33 cellular contexts compared by ENCODE assay signal in the genomic region with DNA sequence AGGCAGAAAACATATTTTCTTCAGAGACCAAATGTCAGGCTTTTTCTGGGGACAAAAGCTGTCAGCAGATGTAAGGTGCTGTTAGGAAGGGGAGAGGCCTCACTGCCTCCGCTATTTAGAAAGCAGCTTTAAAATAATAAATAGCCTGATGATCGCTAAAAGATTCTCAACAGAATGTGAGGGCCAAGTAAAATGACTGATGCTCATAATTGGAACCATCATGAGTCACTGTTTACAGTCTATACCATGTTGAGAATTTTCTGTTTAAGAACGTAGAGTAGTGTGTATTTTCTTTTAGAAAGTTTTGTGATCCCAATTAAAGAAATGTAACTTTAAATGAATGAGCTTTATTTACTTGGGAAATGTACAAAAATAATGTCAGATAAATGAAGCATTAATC.
"Had no signal": no experiment of that assay in that cellular context is flagged by ENCODE, and none has a peak within 500 bp of the region (broad histone marks: within the 10 kb centered on the region; RNA-seq: fewer than 3 reads in every experiment).

No MANE protein-coding gene starts in this region.

- H3K4me1 ChIP-seq: adrenal gland, body of pancreas, esophagus muscularis mucosa had no signal

- H3K36me3 ChIP-seq: adrenal gland, esophagus muscularis mucosa, gastrocnemius medialis, WERI-Rb-1 had no signal

- H3K4me3 ChIP-seq: adrenal gland, body of pancreas, esophagus muscularis mucosa, gastrocnemius medialis had no signal

- H3K4me3 Mint-ChIP-seq: activated B cell treated with CpG ODN at 0.5 μM for 24 hours; activated CD8-positive, alpha-beta T cell treated with anti-CD3 and anti-CD28 coated beads for 36 hours; activated naive CD4-positive, alpha-beta T cell treated with anti-CD3 and anti-CD28 coated beads for 36 hours; activated naive CD4-positive, alpha-beta T cell treated with anti-CD3 and anti-CD28 coated beads, Interleukin-2, amount 50 U/mL, for 24 hours; activated naive CD8-positive, alpha-beta T cell treated with anti-CD3 and anti-CD28 coated beads for 36 hours; activated naive CD8-positive, alpha-beta T cell treated with anti-CD3 and anti-CD28 coated beads, Interleukin-2, amount 50 U/mL, for 24 hours; activated T-cell treated with anti-CD3 and anti-CD28 coated beads, Interleukin-2, amount 50 U/mL, for 4 hours; activated T-helper 17 cell treated with anti-CD3 and anti-CD28 coated beads, Interleukin-2, amount 50 U/mL, for 72 hours; effector memory CD8-positive, alpha-beta T cell; T-helper 17 cell; T-helper 2 cell treated with Interferon-gamma antibody and Interleukin-4, amounts not matched to agents 5 μg/mL and 100 μg/mL, for 36 hours had no signal

- ATAC-seq: activated CD4-positive, CD25-positive, alpha-beta regulatory T cell treated with anti-CD3 and anti-CD28 coated beads, Interleukin-2, amount 50 U/mL, for 24 hours; activated CD8-positive, alpha-beta T cell treated with anti-CD3 and anti-CD28 coated beads for 36 hours; activated naive CD8-positive, alpha-beta T cell treated with anti-CD3 and anti-CD28 coated beads, Interleukin-2, amount 50 U/mL, for 24 hours; activated T-cell treated with anti-CD3 and anti-CD28 coated beads, Interleukin-2, amount 50 U/mL, for 4 hours; activated T-helper 17 cell treated with anti-CD3 and anti-CD28 coated beads, Interleukin-2, amount 50 U/mL, for 72 hours; body of pancreas; effector memory CD8-positive, alpha-beta T cell; foreskin keratinocyte; gastrocnemius medialis; T-helper 17 cell had no signal

- H3K36me3 Mint-ChIP-seq: activated naive CD4-positive, alpha-beta T cell treated with anti-CD3 and anti-CD28 coated beads, Interleukin-2, amount 50 U/mL, for 24 hours; activated naive CD8-positive, alpha-beta T cell treated with anti-CD3 and anti-CD28 coated beads for 36 hours had no signal

- H3K27me3 ChIP-seq: adrenal gland, body of pancreas, esophagus muscularis mucosa, foreskin keratinocyte, gastrocnemius medialis had no signal

- H3K27me3 Mint-ChIP-seq: activated B cell treated with CpG ODN at 0.5 μM for 24 hours; activated naive CD4-positive, alpha-beta T cell treated with anti-CD3 and anti-CD28 coated beads, Interleukin-2, amount 50 U/mL, for 24 hours had no signal

- H3K9me3 Mint-ChIP-seq: activated B cell treated with CpG ODN at 0.5 μM for 24 hours; activated CD8-positive, alpha-beta T cell treated with anti-CD3 and anti-CD28 coated beads for 36 hours; activated naive CD4-positive, alpha-beta T cell treated with anti-CD3 and anti-CD28 coated beads for 36 hours; activated naive CD4-positive, alpha-beta T cell treated with anti-CD3 and anti-CD28 coated beads, Interleukin-2, amount 50 U/mL, for 24 hours; activated naive CD8-positive, alpha-beta T cell treated with anti-CD3 and anti-CD28 coated beads for 36 hours; activated naive CD8-positive, alpha-beta T cell treated with anti-CD3 and anti-CD28 coated beads, Interleukin-2, amount 50 U/mL, for 24 hours; activated T-cell treated with anti-CD3 and anti-CD28 coated beads, Interleukin-2, amount 50 U/mL, for 4 hours; activated T-helper 17 cell treated with anti-CD3 and anti-CD28 coated beads, Interleukin-2, amount 50 U/mL, for 72 hours; effector memory CD8-positive, alpha-beta T cell had no signal

- H3K9me3 ChIP-seq: adrenal gland, body of pancreas, esophagus muscularis mucosa, gastrocnemius medialis had no signal

- DNase-seq: activated B cell treated with CpG ODN at 0.5 μM for 24 hours; activated CD4-positive, alpha-beta T cell treated with anti-CD3 and anti-CD28 coated beads for 48 hours; activated CD4-positive, alpha-beta T cell treated with anti-CD3 and anti-CD28 coated beads, Interleukin-2, amount 50 U/mL, for 1 hour; activated CD4-positive, alpha-beta T cell treated with anti-CD3 and anti-CD28 coated beads, Interleukin-2, amount 50 U/mL, for 48 hours; activated CD8-positive, alpha-beta memory T cell treated with anti-CD3 and anti-CD28 coated beads for 24 hours; activated CD8-positive, alpha-beta T cell treated with anti-CD3 and anti-CD28 coated beads for 36 hours; activated effector memory CD4-positive, alpha-beta T cell treated with Interleukin-2 at 50 U/mL for 16 hours; activated gamma-delta T cell treated with Interleukin-2 at 50 U/mL for 16 hours; activated naive CD4-positive, alpha-beta T cell treated with anti-CD3 and anti-CD28 coated beads for 36 hours; activated naive CD8-positive, alpha-beta T cell treated with anti-CD3 and anti-CD28 coated beads for 36 hours; activated naive CD8-positive, alpha-beta T cell treated with anti-CD3 and anti-CD28 coated beads, Interleukin-2, amount 50 U/mL, for 24 hours; activated T-cell treated with anti-CD3 and anti-CD28 coated beads, Interleukin-2, amount 50 U/mL, for 4 hours; adrenal gland; amygdala; aorta; body of pancreas; caudate nucleus; cortex of kidney; dermis blood vessel endothelial cell; effector CD4-positive, alpha-beta T cell; effector memory CD8-positive, alpha-beta T cell; erythroblast; foreskin keratinocyte; gastrocnemius medialis; T-helper 1 cell; T-helper 17 cell; T1000; WERI-Rb-1 had no signal

- H3K27ac ChIP-seq: adrenal gland, body of pancreas, esophagus muscularis mucosa, foreskin keratinocyte, gastrocnemius medialis, WERI-Rb-1 had no signal

- H3K27ac Mint-ChIP-seq: activated B cell treated with CpG ODN at 0.5 μM for 24 hours; activated CD8-positive, alpha-beta T cell treated with anti-CD3 and anti-CD28 coated beads for 36 hours; activated naive CD4-positive, alpha-beta T cell treated with anti-CD3 and anti-CD28 coated beads for 36 hours; activated naive CD4-positive, alpha-beta T cell treated with anti-CD3 and anti-CD28 coated beads, Interleukin-2, amount 50 U/mL, for 24 hours; activated naive CD8-positive, alpha-beta T cell treated with anti-CD3 and anti-CD28 coated beads for 36 hours; activated naive CD8-positive, alpha-beta T cell treated with anti-CD3 and anti-CD28 coated beads, Interleukin-2, amount 50 U/mL, for 24 hours; activated T-helper 17 cell treated with anti-CD3 and anti-CD28 coated beads, Interleukin-2, amount 50 U/mL, for 72 hours; effector memory CD8-positive, alpha-beta T cell; T-helper 17 cell; T-helper 2 cell treated with Interferon-gamma antibody and Interleukin-4, amounts not matched to agents 5 μg/mL and 100 μg/mL, for 36 hours had no signal

- H3K4me1 Mint-ChIP-seq: activated B cell treated with CpG ODN at 0.5 μM for 24 hours; activated naive CD4-positive, alpha-beta T cell treated with anti-CD3 and anti-CD28 coated beads, Interleukin-2, amount 50 U/mL, for 24 hours; activated naive CD8-positive, alpha-beta T cell treated with anti-CD3 and anti-CD28 coated beads for 36 hours had no signal
